In genomic region chr6:51029576-51029975, GRCh38 we compare ENCODE assay signal across 25 cellular contexts.
"Had no signal": no experiment of that assay in that cellular context is flagged by ENCODE, and none has a peak within 500 bp of the region (broad histone marks: within the 10 kb centered on the region; RNA-seq: fewer than 3 reads in every experiment).

No MANE protein-coding gene starts in this region.

- H3K27ac ChIP-seq: adrenal gland, Peyer's patch, RWPE1, SJCRH30 had no signal

- H3K27me3 Mint-ChIP-seq: activated CD8-positive, alpha-beta T cell treated with anti-CD3 and anti-CD28 coated beads for 36 hours; activated naive CD8-positive, alpha-beta T cell treated with anti-CD3 and anti-CD28 coated beads, Interleukin-2, amount 10 ng/mL, durations not matched to agents 7 days and 5 days had no signal

- H3K27ac Mint-ChIP-seq: activated CD8-positive, alpha-beta T cell treated with anti-CD3 and anti-CD28 coated beads for 36 hours; activated naive CD8-positive, alpha-beta T cell treated with anti-CD3 and anti-CD28 coated beads, Interleukin-2, amount 10 ng/mL, durations not matched to agents 7 days and 5 days; T-helper 2 cell treated with Interferon-gamma antibody and Interleukin-4, amounts not matched to agents 5 μg/mL and 100 μg/mL, for 36 hours had no signal

- H3K36me3 ChIP-seq: adrenal gland, Peyer's patch, SJCRH30 had no signal

- H3K9me3 ChIP-seq: adrenal gland, Peyer's patch, SJCRH30 had no signal

- H3K36me3 Mint-ChIP-seq: activated naive CD8-positive, alpha-beta T cell treated with anti-CD3 and anti-CD28 coated beads, Interleukin-2, amount 10 ng/mL, durations not matched to agents 7 days and 5 days had no signal

- ATAC-seq: activated CD4-positive, CD25-positive, alpha-beta regulatory T cell treated with anti-CD3 and anti-CD28 coated beads, Interleukin-2, amount 50 U/mL, for 24 hours; activated CD8-positive, alpha-beta T cell treated with anti-CD3 and anti-CD28 coated beads for 36 hours; SK-N-SH treated with all-trans-retinoic acid at 6 μM for 48 hours had no signal

- H3K4me3 ChIP-seq: adrenal gland, Peyer's patch, SJCRH30 had no signal

- H3K4me1 ChIP-seq: adrenal gland, Peyer's patch, SJCRH30 had no signal

- H3K4me1 Mint-ChIP-seq: activated naive CD8-positive, alpha-beta T cell treated with anti-CD3 and anti-CD28 coated beads, Interleukin-2, amount 10 ng/mL, durations not matched to agents 7 days and 5 days had no signal

- H3K9me3 Mint-ChIP-seq: T-helper 2 cell treated with Interferon-gamma antibody and Interleukin-4, amounts not matched to agents 5 μg/mL and 100 μg/mL, for 36 hours had no signal

- DNase-seq: activated CD4-positive, alpha-beta T cell treated with anti-CD3 and anti-CD28 coated beads for 4 hours; activated CD8-positive, alpha-beta memory T cell treated with anti-CD3 and anti-CD28 coated beads, Interleukin-2, amount 50 U/mL, for 4 hours; activated CD8-positive, alpha-beta T cell treated with anti-CD3 and anti-CD28 coated beads for 36 hours; activated naive CD4-positive, alpha-beta T cell treated with anti-CD3 and anti-CD28 coated beads, Interleukin-2, amount 50 U/mL, for 16 hours; activated naive CD8-positive, alpha-beta T cell treated with anti-CD3 and anti-CD28 coated beads, Interleukin-2, amount 10 ng/mL, durations not matched to agents 7 days and 5 days; adrenal gland; anterior cingulate cortex; central memory CD4-positive, alpha-beta T cell; MM.1S; NCI-H1105; NCI-H1436; NCI-H1694 treated with DMSO at 0.1 percent for 48 hours; NCI-H2029 treated with DMSO at 0.1 percent for 48 hours; NCI-H510A treated with DMSO at 0.1 percent for 48 hours; NK-92 treated with Interleukin-12 subunit alpha and Interleukin-12 subunit beta, amount 100 ng/mL, for 24 hours; OCI-M1; Peyer's patch; Right ventricle myocardium superior; SJCRH30; SW 1271 had no signal

- FAIRE-seq: bronchial epithelial cell had no signal

- H3K4me3 Mint-ChIP-seq: activated CD8-positive, alpha-beta T cell treated with anti-CD3 and anti-CD28 coated beads for 36 hours; activated naive CD8-positive, alpha-beta T cell treated with anti-CD3 and anti-CD28 coated beads, Interleukin-2, amount 10 ng/mL, durations not matched to agents 7 days and 5 days; T-helper 2 cell treated with Interferon-gamma antibody and Interleukin-4, amounts not matched to agents 5 μg/mL and 100 μg/mL, for 36 hours had no signal

- H3K27me3 ChIP-seq: adrenal gland, Peyer's patch, SJCRH30 had no signal
